13 cellular contexts compared by ENCODE assay signal in genomic region chr5:80186634-80187033, GRCh38.
DNase-seq lines count a peak whose midpoint lies in the region; ATAC-seq, FAIRE-seq and TF ChIP-seq lines count a peak whose summit lies in the region.
"Had no signal": no experiment of that assay in that cellular context is flagged by ENCODE, and none has a peak within 500 bp of the region (broad histone marks: within the 10 kb centered on the region; RNA-seq: fewer than 3 reads in every experiment).

No MANE protein-coding gene starts in this region.

- peak; percentile 13 for DNase-seq in DMS79 treated with DMSO at 0.1 percent for 48 hours (lab: John Stamatoyannopoulos, UW)
- no peak for DNase-seq in DMS79 (lab: John Stamatoyannopoulos, UW)
- peak; percentile 58 for DNase-seq in OCI-M1 (lab: John Stamatoyannopoulos, UW)
- DNase-seq in colonic mucosa, result peak; percentile 72
- peak; percentile 48 for DNase-seq in small intestine
- no peak for DNase-seq in HCEC 1CT
- no peak for DNase-seq in neuronal stem cell (ENCODE audit: low spot score)
- DNase-seq: effector CD4-positive, alpha-beta T cell; NCI-H1092 treated with DMSO at 0.1 percent for 48 hours; stimulated activated CD4-positive, alpha-beta T cell treated with anti-CD3 and anti-CD28 coated beads, Interleukin-2, amount 100 ng/mL, for 24 hours had no signal

- WGBS in small intestine, 3 donors, result 52 to 55% (median 55%) methylated on average over 8 of the region's 8 CpGs
- 100% methylated on average over 1 of the region's 8 CpGs; no CpG with 5 or more reads in 1 of the 2 donors for WGBS in neuronal stem cell (ENCODE audit: extremely low coverage in 2 of 2, insufficient read length in 2 of 2, insufficient replicate concordance in 1 of 2), 2 donors

- no peak overlapping the region for H2AFZ ChIP-seq in neuronal stem cell (ENCODE audit: low read length)

- H3K79me1 ChIP-seq in neuronal stem cell (ENCODE audit: low read depth, low read length), result no peaks in the 10 kb centered on the region

- no peak overlapping the region for H3K4me3 ChIP-seq in colonic mucosa
- H3K4me3 ChIP-seq in small intestine (ENCODE audit: low read depth in 1 of 2, low read length in 2 of 2), result no peak overlapping the region
- no peak overlapping the region for H3K4me3 ChIP-seq in neuronal stem cell (ENCODE audit: low read length in 2 of 2)

- no peak overlapping the region for H2BK120ac ChIP-seq in neuronal stem cell (ENCODE audit: low read depth, low read length)

- no peak overlapping the region for H3K23ac ChIP-seq in neuronal stem cell (ENCODE audit: low read depth, low read length, poor library complexity)

- H3K9ac ChIP-seq in colonic mucosa (ENCODE audit: low read depth in 2 of 2, low read length in 2 of 2) (no peak overlapping the region), neuronal stem cell (ENCODE audit: low read depth, low read length, poor library complexity) (no peak overlapping the region)

- no peak overlapping the region for H3K4ac ChIP-seq in neuronal stem cell (ENCODE audit: low read length)

- H3K9me3 ChIP-seq in colonic mucosa (no peaks in the 10 kb centered on the region), small intestine (ENCODE audit: control insufficient read depth, low read depth) (no peaks in the 10 kb centered on the region), neuronal stem cell (replicated peaks in 1 of 2; ENCODE audit: control insufficient read depth in 2 of 2, insufficient read depth in 1 of 2, low read depth in 1 of 2, low read length in 2 of 2) (no peaks in the 10 kb centered on the region)

- H3K27ac ChIP-seq in colonic mucosa (peak overlapping the region; percentile 62), small intestine (ENCODE audit: low read depth in 1 of 2, low read length in 1 of 2) (peak overlapping the region in 1 of 2 donors; percentile 49), neuronal stem cell (replicated peaks; ENCODE audit: low read length) (no peak overlapping the region)

- H4K91ac ChIP-seq in neuronal stem cell (ENCODE audit: low read depth, low read length, poor library complexity), result no peak overlapping the region

- no peak overlapping the region for H2BK12ac ChIP-seq in neuronal stem cell (ENCODE audit: low read length)

- H3K36me3 ChIP-seq in colonic mucosa (no peaks in the 10 kb centered on the region), small intestine (ENCODE audit: control insufficient read depth in 2 of 2, insufficient read depth in 2 of 2, low read length in 2 of 2) (no peaks in the 10 kb centered on the region), neuronal stem cell (replicated peaks in 1 of 2; ENCODE audit: control insufficient read depth in 2 of 2, insufficient read depth in 2 of 2, low read length in 2 of 2) (no peaks in the 10 kb centered on the region)

- H3K18ac ChIP-seq in neuronal stem cell (ENCODE audit: low read length), result no peak overlapping the region

- no peak for TF ChIP-seq CTCF in colonic mucosa (IDR thresholded peaks at IDR 0.05)

- H3K14ac ChIP-seq in neuronal stem cell (ENCODE audit: low read length), result no peak overlapping the region

- no peak overlapping the region for H2AK5ac ChIP-seq in neuronal stem cell (ENCODE audit: low read depth, low read length)

- H4K8ac ChIP-seq in neuronal stem cell (ENCODE audit: low read depth, low read length), result no peak overlapping the region

- no peak for FAIRE-seq in small intestine (lab: Jason Lieb, UNC)
- FAIRE-seq: A204.1 had no signal

- H3K27me3 ChIP-seq in colonic mucosa, result no peaks in the 10 kb centered on the region
- H3K27me3 ChIP-seq in small intestine (ENCODE audit: control insufficient read depth in 2 of 2, insufficient read depth in 2 of 2, low read length in 2 of 2), result no peaks in the 10 kb centered on the region
- peaks cover 0 to 59% (median 0%) of the 10 kb centered on the region in 3 experiments for H3K27me3 ChIP-seq in neuronal stem cell (ENCODE audit: control insufficient read depth in 3 of 3, insufficient read depth in 3 of 3, low read depth in 1 of 3, low read length in 3 of 3)

- no peak for ATAC-seq in GM21447 (IDR thresholded peaks at IDR 0.05; ENCODE audit: unreplicated experiment)
- ATAC-seq: activated CD4-positive, CD25-positive, alpha-beta regulatory T cell treated with anti-CD3 and anti-CD28 coated beads, Interleukin-2, amount 50 U/mL, for 24 hours had no signal

- H3K4me2 ChIP-seq in neuronal stem cell (ENCODE audit: insufficient read depth, low read length, poor library complexity, severe bottlenecking), result no peak overlapping the region

- intact Hi-C loops in colonic mucosa (cut with DNase I), result no loop called here

- H2BK15ac ChIP-seq in neuronal stem cell (ENCODE audit: low read length), result no peak overlapping the region

- H3K4me1 ChIP-seq in colonic mucosa (peaks cover 18% of the 10 kb centered on the region), small intestine (ENCODE audit: control insufficient read depth in 2 of 2, insufficient read depth in 1 of 2, low read depth in 1 of 2, low read length in 1 of 2) (peaks cover 1 to 11% of the 10 kb centered on the region in 2 donors), neuronal stem cell (ENCODE audit: control insufficient read depth in 2 of 2, insufficient read depth in 1 of 2, low read depth in 1 of 2, low read length in 2 of 2) (peaks cover 11 to 30% of the 10 kb centered on the region in 2 donors)

- no peak overlapping the region for H2BK5ac ChIP-seq in neuronal stem cell (ENCODE audit: low read length)

Comparison
In these comparisons a context has a peak if more than half of its experiments do, and no peak if none do; other contexts are left out.
1. DNase-seq: peak in DMS79 treated with DMSO at 0.1 percent for 48 hours (single experiment), OCI-M1 (single experiment), colonic mucosa (single experiment) and small intestine (single experiment); none in DMS79 (single experiment), HCEC 1CT (single experiment) and neuronal stem cell (single experiment).